ENCODE assay signal across 21 cellular contexts in genomic region chr6:114934079-114934478, GRCh38.
A peak's percentile ranks its signal among the peaks of the same experiment; 100 is the strongest.
DNase-seq lines count a peak whose midpoint lies in the region; ATAC-seq, FAIRE-seq and TF ChIP-seq lines count a peak whose summit lies in the region.
"Had no signal": no experiment of that assay in that cellular context is flagged by ENCODE, and none has a peak within 500 bp of the region (broad histone marks: within the 10 kb centered on the region; RNA-seq: fewer than 3 reads in every experiment).

No MANE protein-coding gene starts in this region.

- H3K23ac ChIP-seq in mesendoderm (ENCODE audit: low read length): no peak overlapping the region

- FAIRE-seq in HepG2 (lab: Jason Lieb, UNC) (no peak), D721Med (lab: Jason Lieb, UNC) (no peak)
- FAIRE-seq: A204.1, G401.6, GM12891, GM19239 had no signal

- H3K36me3 ChIP-seq in HepG2 (replicated peaks in 1 of 2; ENCODE audit: control insufficient read depth in 1 of 2, insufficient read depth in 2 of 2, low read length in 2 of 2) (no peaks in the 10 kb centered on the region), mesendoderm (ENCODE audit: control insufficient read depth, insufficient read depth, low read length) (no peaks in the 10 kb centered on the region), upper lobe of right lung (no peaks in the 10 kb centered on the region)
- H3K36me3 ChIP-seq: BE2C, BLaER1 had no signal

- TF ChIP-seq EP300 in HepG2 (IDR thresholded peaks at IDR 0.05; ENCODE audit: low read depth in 2 of 2, low read length in 2 of 2) (no peak), HepG2 (CRISPR knock-in tag; IDR thresholded peaks at IDR 0.05; ENCODE audit: borderline replicate concordance) (no peak)

- no peak overlapping the region for H3K56ac ChIP-seq in mesendoderm (ENCODE audit: low read length)

- peaks cover 36% of the 10 kb centered on the region for H3K9me3 ChIP-seq in HepG2 (ENCODE audit: low read length)
- H3K9me3 ChIP-seq in upper lobe of right lung: no peaks in the 10 kb centered on the region
- H3K9me3 ChIP-seq: BLaER1 had no signal

- no peak overlapping the region for H2AK5ac ChIP-seq in mesendoderm (ENCODE audit: low read length)

- H3K79me2 ChIP-seq in HepG2 (ENCODE audit: insufficient read depth, low read length) (no peaks in the 10 kb centered on the region), mesendoderm (ENCODE audit: control insufficient read depth, insufficient read depth, low read length) (no peaks in the 10 kb centered on the region)

- no peak overlapping the region for H4K5ac ChIP-seq in mesendoderm (ENCODE audit: low read length)

- WGBS in HepG2 (ENCODE audit: low lambda C conversion rate): no CpG with 5 or more reads among the region's 1 CpG
- WGBS in mesendoderm (ENCODE audit: extremely low coverage, insufficient coverage, low lambda C conversion rate): no CpG with 5 or more reads among the region's 1 CpG

- H2BK15ac ChIP-seq in mesendoderm (replicated peaks; ENCODE audit: low read depth): no peak overlapping the region

- H3K27me3 ChIP-seq in HepG2 (ENCODE audit: control insufficient read depth in 1 of 2, insufficient read depth in 2 of 2, low read length in 2 of 2) (no peaks in the 10 kb centered on the region), mesendoderm (ENCODE audit: insufficient read depth, low read length, poor library complexity) (no peaks in the 10 kb centered on the region), upper lobe of right lung (no peaks in the 10 kb centered on the region)
- H3K27me3 ChIP-seq: BE2C, BLaER1 had no signal

- peak overlapping the region; percentile 51 for H3K18ac ChIP-seq in mesendoderm (ENCODE audit: low read length)

- H3K79me1 ChIP-seq in mesendoderm (ENCODE audit: low read length): no peaks in the 10 kb centered on the region

- CTCF ChIA-PET in HepG2 (lab: Yijun Ruan, JAX; ENCODE audit: low intra/inter-chr PET ratio, low total read pairs): no interaction called here

- POLR2A ChIA-PET in HepG2 (lab: Yijun Ruan, JAX): no interaction called here

- H3K4me2 ChIP-seq in HepG2 (ENCODE audit: low read depth, low read length) (no peak overlapping the region), mesendoderm (ENCODE audit: low read length) (no peak overlapping the region)
- H3K4me2 ChIP-seq: BLaER1 had no signal

- in situ Hi-C loops in HepG2 (cut with HindIII; ENCODE audit: extremely low pct_ligation_motif_present, low pct_unique_long_range_greater_than_20kb): no loop called here

- H2BK5ac ChIP-seq in mesendoderm (ENCODE audit: low read length): no peak overlapping the region

- H4K20me1 ChIP-seq in HepG2 (ENCODE audit: insufficient read depth, low read length): no peaks in the 10 kb centered on the region
- H4K20me1 ChIP-seq: BLaER1 had no signal

- no peak for TF ChIP-seq POLR2A in HepG2 (IDR thresholded peaks at IDR 0.05; ENCODE audit: insufficient read depth in 1 of 2, low read depth in 2 of 2, low read length in 2 of 2)

- H3K9ac ChIP-seq in HepG2 (ENCODE audit: insufficient read depth, low read depth, low read length): no peak overlapping the region
- H3K9ac ChIP-seq in mesendoderm (ENCODE audit: low read length): no peak overlapping the region
- H3K9ac ChIP-seq: BLaER1 had no signal

- H2BK120ac ChIP-seq in mesendoderm (ENCODE audit: low read depth, low read length): no peak overlapping the region

- H3K4me1 ChIP-seq in HepG2 (ENCODE audit: insufficient read depth, low read length) (0 out of 2 replicates have a peak, but pooled peaks cover 9% of the 10 kb centered on the region), mesendoderm (ENCODE audit: control insufficient read depth, low read depth, low read length) (no peaks in the 10 kb centered on the region), upper lobe of right lung (no peaks in the 10 kb centered on the region)
- H3K4me1 ChIP-seq: BE2C, BLaER1 had no signal

- no peak overlapping the region for H3K4ac ChIP-seq in mesendoderm (ENCODE audit: low read depth, low read length)

- no peak for TF ChIP-seq CTCF in HepG2 (CRISPR knock-in tag; IDR thresholded peaks at IDR 0.05)
- no peak for TF ChIP-seq CTCF in upper lobe of right lung (IDR thresholded peaks at IDR 0.05)
- TF ChIP-seq CTCF in D721Med (IDR thresholded peaks at IDR 0.05; ENCODE audit: insufficient read depth, missing control alignments): no peak

- peak; percentile 69 for ATAC-seq in HepG2
- ATAC-seq in upper lobe of right lung: peak; percentile 24
- ATAC-seq in HG02870 (IDR thresholded peaks at IDR 0.05; ENCODE audit: unreplicated experiment): no peak

- H3K4me3 ChIP-seq in HepG2 (replicated peaks in 1 of 3; ENCODE audit: insufficient read depth in 1 of 3, low read depth in 2 of 3, low read length in 3 of 3) (no peak overlapping the region), mesendoderm (ENCODE audit: low read length) (no peak overlapping the region), upper lobe of right lung (no peak overlapping the region)
- H3K4me3 ChIP-seq: BLaER1 had no signal

- H4K8ac ChIP-seq in mesendoderm (ENCODE audit: low read depth, low read length): no peak overlapping the region

- H3K27ac ChIP-seq in HepG2 (ENCODE audit: extremely low read length, insufficient read depth, low read length): no peak overlapping the region
- H3K27ac ChIP-seq in mesendoderm (ENCODE audit: low read depth, low read length): no peak overlapping the region
- H3K27ac ChIP-seq in upper lobe of right lung: no peak overlapping the region
- H3K27ac ChIP-seq: BLaER1 had no signal

- no TSS peak for BruUV-seq in HepG2 (replicated peaks; lab: Mats Ljungman, UMichigan)

- no peak for TF ChIP-seq RAD21 in HepG2 (CRISPR knock-in tag; IDR thresholded peaks at IDR 0.05)

- no peak overlapping the region for H2AFZ ChIP-seq in HepG2 (ENCODE audit: low read length)

- intact Hi-C loops in HepG2 (cut with micrococcal nuclease; ENCODE audit: unreplicated experiment) (no loop called here), upper lobe of right lung (cut with DNase I) (no loop called here)

- DNase-seq in HepG2 (ENCODE audit: low spot score): peak; percentile 4
- no peak for DNase-seq in mesendoderm
- DNase-seq in upper lobe of right lung: no peak
- no peak for DNase-seq in D721Med (ENCODE audit: insufficient read length, low spot score)
- no peak for DNase-seq in stimulated activated CD4-positive, alpha-beta T cell treated with anti-CD3 and anti-CD28 coated beads, Interleukin-4, amount 100 ng/mL, for 1 hour
- DNase-seq: 8988T; ACHN; BE2C; C1 segment of cervical spinal cord; CD4-positive, alpha-beta memory T cell; CD4-positive, CD25-positive, alpha-beta regulatory T cell; CD8-positive, alpha-beta memory T cell; COR-L47; DMS79 treated with DMSO at 0.1 percent for 48 hours; GF-D8 had no signal

TF ChIP-seq in HepG2, 621 proteins besides CTCF, POLR2A, EP300 and RAD21:
- TF ChIP-seq TFDP1 (CRISPR knock-in tag; IDR thresholded peaks at IDR 0.05; ENCODE audit: borderline replicate concordance): no peak
- TF ChIP-seq ZNF644 (CRISPR knock-in tag; IDR thresholded peaks at IDR 0.05; ENCODE audit: low read depth): 0 out of 2 replicates have a peak, but pooled peaks have one; percentile 24
- TF ChIP-seq STAT6 (CRISPR knock-in tag; IDR thresholded peaks at IDR 0.05; ENCODE audit: borderline replicate concordance): no peak
- peak; percentile 40; the same call in 1 of the 2 replicates for TF ChIP-seq HNF4A (CRISPR knock-in tag; IDR thresholded peaks at IDR 0.05)
